18 cellular contexts compared by ENCODE assay signal in genomic region chr5:173333900-173334685, GRCh38. TPM values are rescaled to one million over a fixed set of nuclear protein-coding genes. Genes with fewer than 3 reads are reported as not detected.
A peak's percentile ranks its signal among the peaks of the same experiment; 100 is the strongest.
DNase-seq lines count a peak whose midpoint lies in the region; ATAC-seq, FAIRE-seq and TF ChIP-seq lines count a peak whose summit lies in the region.
"Had no signal": no experiment of that assay in that cellular context is flagged by ENCODE, and none has a peak within 500 bp of the region (broad histone marks: within the 10 kb centered on the region; RNA-seq: fewer than 3 reads in every experiment).

No MANE protein-coding gene starts in this region.

- H3K4me1 ChIP-seq in skeletal muscle satellite cell (ENCODE audit: control insufficient read depth, insufficient read depth, low read length) (peaks cover 40% of the 10 kb centered on the region), kidney (ENCODE audit: control insufficient read depth in 1 of 2, insufficient read depth in 1 of 2, low read depth in 1 of 2, low read length in 2 of 2) (peaks cover 0 to 3% of the 10 kb centered on the region in 2 donors)

- no peak for TF ChIP-seq CTCF in kidney (IDR thresholded peaks at IDR 0.05; ENCODE audit: borderline replicate concordance, extremely low read depth, insufficient read depth)

- H3K9ac ChIP-seq in skeletal muscle satellite cell (ENCODE audit: low read depth, low read length) (peak overlapping the region; percentile 77), kidney (ENCODE audit: low read length in 2 of 2) (no peak overlapping the region)

- DNase-seq in HCEC 1CT (peak; percentile 92), fibroblast of gingiva (ENCODE audit: low read depth) (peak; percentile 88), kidney (no peak), SHP77 (lab: John Stamatoyannopoulos, UW) (no peak)
- DNase-seq: activated CD4-positive, CD25-positive, alpha-beta regulatory T cell; activated CD8-positive, alpha-beta memory T cell treated with anti-CD3 and anti-CD28 coated beads, Interleukin-2, amount 10 ng/mL, durations not matched to agents 7 days and 5 days; activated gamma-delta T cell; DND-41; MG63; NCI-H2029 treated with DMSO at 0.1 percent for 48 hours; NCI-H524 treated with DMSO at 0.1 percent for 48 hours; RPMI8226; stimulated activated CD4-positive, alpha-beta T cell treated with anti-CD3 and anti-CD28 coated beads, Interleukin-2, amount 100 ng/mL, for 24 hours had no signal

- H3K27ac ChIP-seq in kidney (ENCODE audit: low read depth in 2 of 2, low read length in 2 of 2): no peak overlapping the region
- H3K27ac ChIP-seq: suprapubic skin had no signal

- H3K9me3 ChIP-seq in skeletal muscle satellite cell (replicated peaks; ENCODE audit: low read length) (no peaks in the 10 kb centered on the region), kidney (ENCODE audit: control insufficient read depth in 1 of 2, low read length in 2 of 2) (no peaks in the 10 kb centered on the region)
- H3K9me3 ChIP-seq: MG63, suprapubic skin had no signal

- H3K27me3 ChIP-seq in skeletal muscle satellite cell (ENCODE audit: control insufficient read depth, insufficient read depth, low read length): no peaks in the 10 kb centered on the region
- H3K27me3 ChIP-seq: MG63 had no signal

- intact Hi-C loops in kidney (cut with DNase I): no loop called here

- H3K4me3 ChIP-seq in skeletal muscle satellite cell (ENCODE audit: low read length) (no peak overlapping the region), kidney (ENCODE audit: low read length in 2 of 2) (no peak overlapping the region)
- H3K4me3 ChIP-seq: MG63, suprapubic skin had no signal

- FAIRE-seq in kidney (lab: Jason Lieb, UNC): no peak
- FAIRE-seq: frontal cortex had no signal

- peak overlapping the region; percentile 60 for H3K4me2 ChIP-seq in skeletal muscle satellite cell (ENCODE audit: low read length)

- H3K36me3 ChIP-seq in skeletal muscle satellite cell (ENCODE audit: insufficient read depth, low read length) (no peaks in the 10 kb centered on the region), kidney (ENCODE audit: control insufficient read depth in 1 of 2, insufficient read depth in 2 of 2, low read length in 2 of 2) (no peaks in the 10 kb centered on the region)
- H3K36me3 ChIP-seq: MG63, suprapubic skin had no signal

- peak; percentile 8; the same call in 2 of the 3 replicates for ATAC-seq in SK-N-SH treated with all-trans-retinoic acid at 6 μM for 48 hours
- ATAC-seq in GM21786 (IDR thresholded peaks at IDR 0.05; ENCODE audit: unreplicated experiment): no peak
- ATAC-seq: activated CD8-positive, alpha-beta memory T cell treated with anti-CD3 and anti-CD28 coated beads, Interleukin-2, amount 10 ng/mL, durations not matched to agents 7 days and 5 days had no signal

TF ChIP-seq in SK-N-SH treated with all-trans-retinoic acid at 6 μM for 48 hours, 23 proteins besides CTCF, POLR2A, EP300 and RAD21:
- TF ChIP-seq TCF4 (CRISPR knock-in tag; IDR thresholded peaks at IDR 0.05; ENCODE audit: borderline replicate concordance) (no peak), CSRNP3 (CRISPR knock-in tag; IDR thresholded peaks at IDR 0.05) (no peak), ZFP3 (CRISPR knock-in tag; IDR thresholded peaks at IDR 0.05) (no peak), BACH2 (CRISPR knock-in tag; IDR thresholded peaks at IDR 0.05; ENCODE audit: borderline replicate concordance) (no peak), SNAI2 (CRISPR knock-in tag; IDR thresholded peaks at IDR 0.05) (no peak), CSDC2 (CRISPR knock-in tag; IDR thresholded peaks at IDR 0.05) (no peak), ZNF8 (CRISPR knock-in tag; IDR thresholded peaks at IDR 0.05) (no peak), ZNF565 (CRISPR knock-in tag; conservative IDR thresholded peaks at IDR 0.05; ENCODE audit: low read depth) (no peak), ZFP30 (CRISPR knock-in tag; IDR thresholded peaks at IDR 0.05) (no peak)

RNA-seq across cellular contexts. Expression of gene STC2, which starts 5.9 kb away (rescaled TPM):
- total RNA-seq in skeletal muscle satellite cell (2012; rRNA removed): 104 and 125 TPM in 2 replicates
- total RNA-seq in kidney: 2.7 TPM
- polyA plus RNA-seq in kidney (ENCODE audit: insufficient read depth, low read depth, low replicate concordance): 2.1 TPM

Comparison
In these comparisons a context has a peak if more than half of its experiments do, and no peak if none do; other contexts are left out.
1. DNase-seq: peak in HCEC 1CT (single experiment) and fibroblast of gingiva (single experiment); none in kidney (single experiment) and SHP77 (0 of 2).